Comparison of ENCODE assay signal across 15 cellular contexts in genomic region chr6:137638926-137639706, GRCh38.
DNase-seq lines count a peak whose midpoint lies in the region; ATAC-seq and TF ChIP-seq lines count a peak whose summit lies in the region.
"Had no signal": no experiment of that assay in that cellular context is flagged by ENCODE, and none has a peak within 500 bp of the region (broad histone marks: within the 10 kb centered on the region; RNA-seq: fewer than 3 reads in every experiment).

No MANE protein-coding gene starts in this region.

- H3K27ac ChIP-seq in esophagus squamous epithelium, result no peak overlapping the region
- H3K27ac ChIP-seq: gastroesophageal sphincter had no signal

- H3K36me3 Mint-ChIP-seq in activated naive CD4-positive, alpha-beta T cell treated with anti-CD3 and anti-CD28 coated beads, Interleukin-2, amount 50 U/mL, for 72 hours, result no peaks in the 10 kb centered on the region

- ATAC-seq in activated naive CD4-positive, alpha-beta T cell treated with anti-CD3 and anti-CD28 coated beads, Interleukin-2, amount 50 U/mL, for 72 hours, result peak; percentile 83 to 88
- ATAC-seq: gastroesophageal sphincter, GM23338 had no signal

- H3K4me1 ChIP-seq in esophagus squamous epithelium, result peaks cover 0 to 10% (median 5%) of the 10 kb centered on the region in 3 donors

- H3K9me3 ChIP-seq in esophagus squamous epithelium, result no peaks in the 10 kb centered on the region
- H3K9me3 ChIP-seq: gastroesophageal sphincter had no signal

- DNase-seq in activated naive CD4-positive, alpha-beta T cell treated with anti-CD3 and anti-CD28 coated beads, Interleukin-2, amount 50 U/mL, for 72 hours (ENCODE audit: low spot score in 2 of 2), result no peak
- no peak for DNase-seq in activated naive CD4-positive, alpha-beta T cell treated with Interleukin-2 at 50 U/mL for 16 hours
- DNase-seq in M059J (ENCODE audit: low read depth) (peak; percentile 48), astrocyte of the spinal cord (ENCODE audit: low read depth, low spot score) (peak; percentile 26), NCI-H526 (lab: John Stamatoyannopoulos, UW) (no peak), esophagus squamous epithelium (lab: John Stamatoyannopoulos, UW) (no peak), hepatic stellate cell (ENCODE audit: low spot score) (no peak), NCI-H748 (lab: John Stamatoyannopoulos, UW; ENCODE audit: unreplicated experiment) (no peak)
- DNase-seq: activated CD4-positive, alpha-beta T cell treated with anti-CD3 and anti-CD28 coated beads, Interleukin-2, amount 50 U/mL, for 48 hours; activated naive CD4-positive, alpha-beta T cell treated with anti-CD3 and anti-CD28 coated beads for 36 hours; islet precursor cell; NCI-H1436 treated with DMSO at 0.1 percent for 48 hours; small intestine had no signal

- H3K4me3 ChIP-seq in astrocyte of the spinal cord (ENCODE audit: low read depth, low read length) (no peak overlapping the region), esophagus squamous epithelium (no peak overlapping the region)
- H3K4me3 ChIP-seq: gastroesophageal sphincter, GM23338 had no signal

- WGBS in esophagus squamous epithelium, 2 donors, result 41 to 60% methylated on average over 3 of the region's 3 CpGs

- no peaks in the 10 kb centered on the region for H3K9me3 Mint-ChIP-seq in activated naive CD4-positive, alpha-beta T cell treated with anti-CD3 and anti-CD28 coated beads, Interleukin-2, amount 50 U/mL, for 72 hours
- H3K9me3 Mint-ChIP-seq: activated naive CD4-positive, alpha-beta T cell treated with anti-CD3 and anti-CD28 coated beads for 36 hours; GM23338 had no signal

- H3K27ac Mint-ChIP-seq in activated naive CD4-positive, alpha-beta T cell treated with anti-CD3 and anti-CD28 coated beads, Interleukin-2, amount 50 U/mL, for 72 hours, result peak overlapping the region in 1 of 2 donors; percentile 66
- H3K27ac Mint-ChIP-seq: activated naive CD4-positive, alpha-beta T cell treated with anti-CD3 and anti-CD28 coated beads for 36 hours; GM23338 had no signal

- no peaks in the 10 kb centered on the region for H3K36me3 ChIP-seq in esophagus squamous epithelium
- H3K36me3 ChIP-seq: gastroesophageal sphincter had no signal

- in situ Hi-C loops in astrocyte of the spinal cord (cut with HindIII; ENCODE audit: low sequenced_read_pairs), result no loop called here

- no peak for TF ChIP-seq POLR2A in esophagus squamous epithelium (IDR thresholded peaks at IDR 0.05)

- no peaks in the 10 kb centered on the region for H3K27me3 ChIP-seq in esophagus squamous epithelium
- H3K27me3 ChIP-seq: gastroesophageal sphincter had no signal

- TF ChIP-seq CTCF in astrocyte of the spinal cord (IDR thresholded peaks at IDR 0.05; ENCODE audit: low read depth, low read length), result no peak
- no peak for TF ChIP-seq CTCF in esophagus squamous epithelium (IDR thresholded peaks at IDR 0.05)

- intact Hi-C loops in esophagus squamous epithelium (cut with DNase I), result loop anchor here (10.0 kb wide), 2 partner anchors 354 to 564 kb away; no protein-coding TSS in a partner anchor

Comparison
In these comparisons a context has a peak if more than half of its experiments do, and no peak if none do; other contexts are left out.
1. DNase-seq: peak in M059J (single experiment) and astrocyte of the spinal cord (single experiment); none in activated naive CD4-positive, alpha-beta T cell treated with anti-CD3 and anti-CD28 coated beads, Interleukin-2, amount 50 U/mL, for 72 hours (0 of 2), activated naive CD4-positive, alpha-beta T cell treated with Interleukin-2 at 50 U/mL for 16 hours (single experiment), NCI-H526 (0 of 2), esophagus squamous epithelium (single experiment), hepatic stellate cell (single experiment) and NCI-H748 (single experiment).